Comparison of ENCODE assay signal across 1 cellular context in the genomic region with DNA sequence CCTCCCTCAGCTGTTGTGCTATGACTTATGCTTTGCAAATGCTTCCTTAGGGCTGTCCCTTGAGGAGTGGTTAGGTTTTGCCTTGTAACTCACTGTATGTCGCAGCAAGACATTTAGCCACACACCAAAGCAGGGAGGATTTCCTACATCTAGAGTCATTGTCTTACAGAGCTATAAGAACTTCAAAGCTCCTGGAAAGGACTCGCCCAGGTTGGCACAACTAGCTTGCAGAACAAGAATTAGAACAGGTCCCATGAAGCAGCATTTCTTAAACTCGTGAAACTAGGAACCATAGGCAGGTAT.
TF ChIP-seq lines count a peak whose summit lies in the region.

No MANE protein-coding gene starts in this region.

TF ChIP-seq in K562, 482 proteins besides CTCF, POLR2A, EP300 and RAD21 (continued from another document):
- TF ChIP-seq, protein P1, sequence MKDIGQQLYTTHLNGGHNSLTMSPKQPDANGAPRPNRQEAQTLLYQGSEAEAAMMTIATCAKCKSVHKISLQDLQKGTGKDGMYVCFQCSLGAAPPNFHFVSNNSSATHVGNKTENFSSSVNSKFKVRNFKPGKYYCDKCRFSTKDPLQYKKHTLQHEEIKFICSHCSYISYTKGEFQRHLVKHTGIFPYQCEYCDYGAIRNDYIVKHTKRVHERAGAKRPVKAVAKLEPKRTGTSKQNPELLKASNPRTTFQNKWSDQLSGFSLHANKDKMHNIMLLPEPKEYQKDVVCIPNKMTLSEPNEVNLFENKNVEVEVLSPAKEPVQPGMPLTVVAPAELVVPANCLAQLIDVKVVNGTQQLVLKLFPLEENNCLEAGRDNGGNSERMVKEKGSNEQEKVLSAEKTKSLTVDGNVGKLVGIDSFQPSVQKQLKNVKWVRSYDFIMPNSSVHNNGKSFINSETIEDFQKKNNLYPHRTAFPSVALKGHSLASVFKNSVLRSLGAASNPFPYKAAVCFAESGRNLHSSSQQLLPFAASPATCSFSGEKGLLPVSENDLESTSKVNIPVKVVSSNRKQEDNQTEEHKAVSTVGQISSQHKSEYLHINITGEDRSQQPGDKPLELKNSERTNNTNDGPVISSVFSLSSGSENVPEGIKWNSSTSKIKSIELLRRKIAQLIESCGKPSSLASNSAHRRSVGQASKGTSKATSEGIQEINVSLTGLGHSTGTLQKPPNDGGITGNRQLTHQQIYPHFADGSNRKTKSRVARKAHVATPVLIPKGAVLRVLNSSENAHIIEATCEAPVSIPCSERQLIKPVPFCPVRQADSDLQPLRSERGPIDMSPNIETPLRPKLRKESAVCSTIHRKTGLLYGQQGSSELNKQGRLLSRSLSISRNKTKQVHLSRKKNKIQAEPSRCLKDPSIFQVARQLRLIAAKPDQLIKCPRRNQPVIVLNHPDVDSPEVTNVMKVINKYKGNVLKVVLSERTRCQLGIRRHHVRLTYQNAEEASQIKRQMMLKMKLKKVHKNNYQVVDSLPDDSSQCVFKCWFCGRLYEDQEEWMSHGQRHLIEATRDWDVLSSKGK (CRISPR knock-in tag; IDR thresholded peaks at IDR 0.05) = no peak
- TF ChIP-seq, protein P2, sequence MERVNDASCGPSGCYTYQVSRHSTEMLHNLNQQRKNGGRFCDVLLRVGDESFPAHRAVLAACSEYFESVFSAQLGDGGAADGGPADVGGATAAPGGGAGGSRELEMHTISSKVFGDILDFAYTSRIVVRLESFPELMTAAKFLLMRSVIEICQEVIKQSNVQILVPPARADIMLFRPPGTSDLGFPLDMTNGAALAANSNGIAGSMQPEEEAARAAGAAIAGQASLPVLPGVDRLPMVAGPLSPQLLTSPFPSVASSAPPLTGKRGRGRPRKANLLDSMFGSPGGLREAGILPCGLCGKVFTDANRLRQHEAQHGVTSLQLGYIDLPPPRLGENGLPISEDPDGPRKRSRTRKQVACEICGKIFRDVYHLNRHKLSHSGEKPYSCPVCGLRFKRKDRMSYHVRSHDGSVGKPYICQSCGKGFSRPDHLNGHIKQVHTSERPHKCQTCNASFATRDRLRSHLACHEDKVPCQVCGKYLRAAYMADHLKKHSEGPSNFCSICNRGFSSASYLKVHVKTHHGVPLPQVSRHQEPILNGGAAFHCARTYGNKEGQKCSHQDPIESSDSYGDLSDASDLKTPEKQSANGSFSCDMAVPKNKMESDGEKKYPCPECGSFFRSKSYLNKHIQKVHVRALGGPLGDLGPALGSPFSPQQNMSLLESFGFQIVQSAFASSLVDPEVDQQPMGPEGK (CRISPR knock-in tag; IDR thresholded peaks at IDR 0.05; ENCODE audit: borderline replicate concordance) = no peak
- TF ChIP-seq NR4A1 (CRISPR knock-in tag; IDR thresholded peaks at IDR 0.05) (no peak), NR4A1 (tag; IDR thresholded peaks at IDR 0.05) (no peak), ZNF253 (CRISPR knock-in tag; conservative IDR thresholded peaks at IDR 0.05) (no peak)
